ENCODE assay signal across 21 cellular contexts in genomic region chr4:140626982-140627381, GRCh38. TPM values are rescaled to one million over a fixed set of nuclear protein-coding genes. Genes with fewer than 3 reads are reported as not detected.
DNase-seq lines count a peak whose midpoint lies in the region; ATAC-seq, FAIRE-seq and TF ChIP-seq lines count a peak whose summit lies in the region.
"Had no signal": no experiment of that assay in that cellular context is flagged by ENCODE, and none has a peak within 500 bp of the region (broad histone marks: within the 10 kb centered on the region; RNA-seq: fewer than 3 reads in every experiment).

No MANE protein-coding gene starts in this region.

- H3K79me2 ChIP-seq in hepatocyte, result no peaks in the 10 kb centered on the region

- H4K20me1 ChIP-seq in hepatocyte (ENCODE audit: insufficient read depth, poor library complexity, severe bottlenecking), result no peaks in the 10 kb centered on the region

- H3K36me3 ChIP-seq in adipocyte (ENCODE audit: control insufficient read depth, insufficient read depth, low read length, severe bottlenecking) (peaks cover 66% of the 10 kb centered on the region), hepatocyte (replicated peaks; ENCODE audit: insufficient read depth, low read depth) (peaks cover 4% of the 10 kb centered on the region)
- H3K36me3 ChIP-seq: uterus had no signal

- TF ChIP-seq CTCF in A549 (IDR thresholded peaks at IDR 0.05) (no peak), HFFc6 (IDR thresholded peaks at IDR 0.05) (peak; percentile 49; the same call in 1 of the 2 replicates), hepatocyte (IDR thresholded peaks at IDR 0.05; ENCODE audit: poor library complexity) (peak; percentile 39)

- TF ChIP-seq POLR2A in A549 (IDR thresholded peaks at IDR 0.05; ENCODE audit: low read length), result no peak

- H3K4me1 ChIP-seq in A549 (no peaks in the 10 kb centered on the region), adipocyte (ENCODE audit: control insufficient read depth, insufficient read depth, low read length) (no peaks in the 10 kb centered on the region), hepatocyte (ENCODE audit: insufficient read depth) (no peaks in the 10 kb centered on the region)
- H3K4me1 ChIP-seq: Peyer's patch, uterus had no signal

- TF ChIP-seq RAD21 in A549 (conservative IDR thresholded peaks at IDR 0.05 in 1 of 2, IDR thresholded peaks at IDR 0.05 in 1 of 2), result peak in 1 of 2 experiments; percentile 33; a peak in 2 of 5 replicates

- ATAC-seq in A549 (no peak), GM18502 (IDR thresholded peaks at IDR 0.05; ENCODE audit: poor library complexity, unreplicated experiment) (no peak)
- no peak for ATAC-seq in activated CD4-positive, CD25-positive, alpha-beta regulatory T cell treated with anti-CD3 and anti-CD28 coated beads, Interleukin-2, amount 50 U/mL, for 24 hours
- ATAC-seq: esophagus mucosa had no signal

- no peak overlapping the region for H3K9ac ChIP-seq in adipocyte (ENCODE audit: low read length)

- WGBS in A549 (ENCODE audit: missing lambda C conversion rate), result 69% methylated on average over 1 of the region's 1 CpG
- 88% methylated on average over 1 of the region's 1 CpG for WGBS in hepatocyte (ENCODE audit: low lambda C conversion rate, missing lambda C conversion rate)

- H3K9me3 Mint-ChIP-seq in HFFc6, result no peaks in the 10 kb centered on the region
- H3K9me3 Mint-ChIP-seq: activated naive CD4-positive, alpha-beta T cell treated with anti-CD3 and anti-CD28 coated beads, Interleukin-2, amount 10 ng/mL, durations not matched to agents 7 days and 5 days had no signal

- TF ChIP-seq EP300 in A549 (IDR thresholded peaks at IDR 0.05), result no peak

- H3K9me3 ChIP-seq in A549 (no peaks in the 10 kb centered on the region), adipocyte (ENCODE audit: control insufficient read depth, low read length) (no peaks in the 10 kb centered on the region), hepatocyte (ENCODE audit: low read depth) (no peaks in the 10 kb centered on the region)
- H3K9me3 ChIP-seq: Peyer's patch, uterus had no signal

- peaks cover 8% of the 10 kb centered on the region; the same call in 1 of the 2 replicates for H3K36me3 Mint-ChIP-seq in HFFc6 (ENCODE audit: low read depth)
- H3K36me3 Mint-ChIP-seq: activated naive CD4-positive, alpha-beta T cell treated with anti-CD3 and anti-CD28 coated beads, Interleukin-2, amount 10 ng/mL, durations not matched to agents 7 days and 5 days had no signal

- H3K4me3 ChIP-seq in A549 (no peak overlapping the region), adipocyte (ENCODE audit: low read length) (no peak overlapping the region), hepatocyte (no peak overlapping the region)
- H3K4me3 ChIP-seq: Peyer's patch, uterus had no signal

- H2AFZ ChIP-seq in hepatocyte, result no peak overlapping the region

- CTCF ChIA-PET in A549 (lab: Yijun Ruan, JAX), result interaction anchor here (0.9 to 2.0 kb wide), 3 partner anchors 10 to 267 kb away, joined by 3 to 6 read pairs (median 3); no protein-coding TSS in a partner anchor

- H3K27me3 ChIP-seq in adipocyte (replicated peaks; ENCODE audit: control insufficient read depth, insufficient read depth, low read length) (no peaks in the 10 kb centered on the region), hepatocyte (no peaks in the 10 kb centered on the region)
- H3K27me3 ChIP-seq: Peyer's patch, uterus had no signal

- no peaks in the 10 kb centered on the region for H3K4me1 Mint-ChIP-seq in HFFc6 (ENCODE audit: low read depth)
- H3K4me1 Mint-ChIP-seq: activated naive CD4-positive, alpha-beta T cell treated with anti-CD3 and anti-CD28 coated beads, Interleukin-2, amount 10 ng/mL, durations not matched to agents 7 days and 5 days had no signal

- no peak overlapping the region for H3K4me3 Mint-ChIP-seq in HFFc6
- H3K4me3 Mint-ChIP-seq: activated naive CD4-positive, alpha-beta T cell treated with anti-CD3 and anti-CD28 coated beads, Interleukin-2, amount 10 ng/mL, durations not matched to agents 7 days and 5 days had no signal

- POLR2A ChIA-PET in A549 (lab: Yijun Ruan, JAX), result no interaction called here

- peaks cover 4% of the 10 kb centered on the region; the same call in 1 of the 2 replicates for H3K27me3 Mint-ChIP-seq in HFFc6 (ENCODE audit: insufficient read depth)

- peak overlapping the region; percentile 30; the same call in 1 of the 2 replicates for H3K27ac Mint-ChIP-seq in HFFc6
- H3K27ac Mint-ChIP-seq: activated naive CD4-positive, alpha-beta T cell treated with anti-CD3 and anti-CD28 coated beads, Interleukin-2, amount 10 ng/mL, durations not matched to agents 7 days and 5 days had no signal

- no peak overlapping the region for H3K4me2 ChIP-seq in A549
- no peak overlapping the region for H3K4me2 ChIP-seq in hepatocyte

- H3K27ac ChIP-seq in A549, result no peak overlapping the region
- no peak overlapping the region for H3K27ac ChIP-seq in hepatocyte
- H3K27ac ChIP-seq: Peyer's patch, uterus had no signal

- no peak for FAIRE-seq in A549 (lab: Jason Lieb, UNC)

- no peaks in the 10 kb centered on the region for H3K9me2 ChIP-seq in hepatocyte (replicated peaks; ENCODE audit: insufficient read depth)

- DNase-seq in A549 (ENCODE audit: low read depth in 1 of 2, low spot score in 1 of 2) (no peak), HFFc6 (peak; percentile 19), adipocyte (ENCODE audit: low read depth) (peak; percentile 36), hepatocyte (ENCODE audit: low spot score) (no peak), NAMALWA (ENCODE audit: low spot score) (no peak), mesenteric fat pad (ENCODE audit: low spot score) (no peak)
- DNase-seq: activated CD4-positive, alpha-beta T cell treated with anti-CD3 and anti-CD28 coated beads for 48 hours; activated naive CD4-positive, alpha-beta T cell treated with anti-CD3 and anti-CD28 coated beads, Interleukin-2, amount 10 ng/mL, durations not matched to agents 7 days and 5 days; head of caudate nucleus; NCI-H1930; NCI-H526; nucleus accumbens; Peyer's patch; stimulated activated CD4-positive, alpha-beta T cell treated with anti-CD3 and anti-CD28 coated beads, Interleukin-2, amount 100 ng/mL, for 24 hours; uterus had no signal

TF ChIP-seq in A549, 52 proteins besides CTCF, POLR2A, EP300 and RAD21:
- TF ChIP-seq EHF (CRISPR knock-in tag; IDR thresholded peaks at IDR 0.05) (no peak), EHMT2 (IDR thresholded peaks at IDR 0.05; ENCODE audit: low read depth) (no peak), SMC3 (IDR thresholded peaks at IDR 0.05) (peak; percentile 26; the same call in 1 of the 3 replicates)

RNA-seq across cellular contexts. Expression of gene UCP1, which starts 58.2 kb away (rescaled TPM):
- polyA plus RNA-seq in A549 (2011; rRNA removed) (0.13 TPM in 1 of 2 replicates, not detected in the other), A549 (2017; fragmentation: RNase III; extraction: RNeasy Plus Mini Kit Qiagen cat#74134 plus additional on column Dnase treatment) (not detected in 3 replicates), hepatocyte (not detected in 2 replicates)
- 0.03 TPM in 1 of 2 replicates, not detected in the other for polyA plus RNA-seq in A549 (2012; cell fraction: cytosol; rRNA removed)
- polyA plus RNA-seq in A549 (2012; cell fraction: nucleus; rRNA removed), result 0.07 TPM in 1 of 2 replicates, not detected in the other
- not detected in 2 replicates for polyA minus RNA-seq in A549 (2011; rRNA and poly(A)+ RNA removed)
- not detected for total RNA-seq in HFFc6 (2021; fragmentation: NEBNext Ultra II Directional; extraction: Animal tissue kit (Norgen Biotek cat#: 25700))
- total RNA-seq in hepatocyte (not detected in 2 replicates), mesenteric fat pad (not detected)
- total RNA-seq: dermis microvascular lymphatic vessel endothelial cell, esophagus mucosa, M059J, mucosa of gallbladder, Peyer's patch, uterus had no signal

Comparison
In these comparisons a context has a peak if more than half of its experiments do, and no peak if none do; other contexts are left out.
1. DNase-seq: peak in HFFc6 (single experiment) and adipocyte (single experiment); none in A549 (0 of 2), hepatocyte (single experiment), NAMALWA (single experiment) and mesenteric fat pad (single experiment).